8 cellular contexts compared by ENCODE assay signal in the genomic region with DNA sequence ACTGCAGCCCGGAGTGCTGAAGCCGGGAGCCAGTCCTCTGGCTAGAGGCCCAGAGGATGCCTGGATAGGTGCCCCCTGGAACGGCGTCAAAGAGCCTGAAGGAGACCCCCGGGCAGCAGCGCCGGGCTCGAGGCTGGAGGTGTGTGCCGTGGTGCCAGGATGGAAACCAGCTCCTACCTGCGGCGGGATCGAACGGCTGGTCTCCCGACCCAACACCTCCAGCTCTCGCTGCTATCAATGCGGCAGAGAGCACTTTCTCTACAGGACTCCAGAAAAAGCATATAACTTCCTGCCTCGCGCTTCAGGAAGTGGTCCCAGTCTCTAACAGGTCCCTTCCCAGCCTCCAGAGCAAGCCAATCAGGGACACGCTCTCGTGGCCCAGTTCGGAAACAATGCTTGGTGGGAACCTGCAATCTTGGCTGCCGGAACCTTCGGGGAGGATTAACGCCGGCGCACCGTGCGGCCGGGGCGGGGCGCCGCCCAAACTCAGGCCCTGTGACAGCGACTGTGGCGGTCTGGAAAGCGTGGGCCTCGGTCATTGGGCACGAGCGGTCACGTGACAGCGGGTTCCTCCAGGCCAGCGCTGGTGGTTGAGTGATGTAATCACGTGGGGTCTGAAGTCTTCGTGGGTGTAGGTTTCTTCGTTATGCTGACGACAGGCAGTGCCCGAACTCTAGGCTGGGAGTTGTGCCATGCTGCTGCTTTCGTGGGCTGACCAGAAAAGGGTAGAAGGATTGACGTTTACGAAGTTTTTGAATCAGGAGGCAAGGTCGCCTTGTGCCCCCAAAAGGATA. TPM values are rescaled to one million over a fixed set of nuclear protein-coding genes. Genes with fewer than 3 reads are reported as not detected.
DNase-seq lines count a peak whose midpoint lies in the region; ATAC-seq and TF ChIP-seq lines count a peak whose summit lies in the region.

A gene (minus strand): TSS at position 281 of the 794 bp plus-strand sequence. CDS start 430 bp downstream, outside the sequence.

- peak; percentile 92 for ATAC-seq in HG02870 (IDR thresholded peaks at IDR 0.05; ENCODE audit: unreplicated experiment)
- ATAC-seq in heart left ventricle = peak; percentile 98 to 100 (median 98)

- H3K27ac Mint-ChIP-seq in type B pancreatic cell = peak within 1 kb of the TSS; percentile 98

- TF ChIP-seq POLR2A in heart left ventricle (IDR thresholded peaks at IDR 0.05) = peak in 1 of 2 donors; percentile 67

- H3K27me3 Mint-ChIP-seq in type B pancreatic cell = peaks cover 5% of the 10 kb centered on the region

- H3K27ac ChIP-seq in heart left ventricle = peak within 1 kb of the TSS; percentile 72 to 98 (median 90)

- H3K9me3 ChIP-seq in heart left ventricle = no peaks in the 10 kb centered on the region

- WGBS in heart left ventricle, 4 donors = 0 to 3% (median 1%) methylated on average over 9 to 50 of the region's 50 CpGs

- H3K9me3 Mint-ChIP-seq in type B pancreatic cell = peaks cover 7% of the 10 kb centered on the region

- TF ChIP-seq CTCF in GM13976 (IDR thresholded peaks at IDR 0.05; ENCODE audit: borderline replicate concordance, control extremely low read depth, extremely low read depth, insufficient read depth, missing control alignments) = no peak
- no peak for TF ChIP-seq CTCF in heart left ventricle (IDR thresholded peaks at IDR 0.05)
- TF ChIP-seq CTCF in type B pancreatic cell (conservative IDR thresholded peaks at IDR 0.05) = no peak

- peaks cover 0 to 8% (median 0%) of the 10 kb centered on the region in 9 donors for H3K36me3 ChIP-seq in heart left ventricle

- H3K4me1 Mint-ChIP-seq in type B pancreatic cell (ENCODE audit: unreplicated experiment) = peaks cover 19% of the 10 kb centered on the region

- in situ Hi-C loops in GM13976 (cut with MboI; ENCODE audit: low sequenced_read_pairs, unreplicated experiment) = no loop called here

- H3K4me1 ChIP-seq in heart left ventricle = peaks cover 11 to 48% (median 41%) of the 10 kb centered on the region in 12 donors

- no peaks in the 10 kb centered on the region for H3K27me3 ChIP-seq in heart left ventricle

- peak within 1 kb of the TSS; percentile 70 to 98 (median 84) for H3K4me3 ChIP-seq in heart left ventricle

- H3K4me3 Mint-ChIP-seq in type B pancreatic cell = peak within 1 kb of the TSS; percentile 97

- H3K36me3 Mint-ChIP-seq in type B pancreatic cell = peaks cover 10% of the 10 kb centered on the region

- DNase-seq in GM13976 (ENCODE audit: low spot score) = peak; percentile 97
- peak; percentile 100 for DNase-seq in NCI-H146 treated with DMSO at 0.1 percent for 48 hours (lab: John Stamatoyannopoulos, UW; ENCODE audit: unreplicated experiment)
- peak; percentile 99 for DNase-seq in amniotic epithelial cell (ENCODE audit: low read depth)
- peak; percentile 99 to 100 (median 99) for DNase-seq in heart left ventricle
- peak; percentile 99 for DNase-seq in pons (ENCODE audit: low spot score)
- peak; percentile 99 for DNase-seq in type B pancreatic cell (ENCODE audit: extremely low spot score, unreplicated experiment)

- intact Hi-C loops in T-helper 1 cell treated with Interleukin-12 subunit alpha and Interleukin-12 subunit beta and Interleukin-4 antibody, amounts not matched to agents 30 ng/mL and 1 ng/mL, for 36 hours (cut with micrococcal nuclease) = loop anchor here (1.0 to 5.0 kb wide), 15 partner anchors 8 to 1530 kb away; a partner anchor contains a TSS
- intact Hi-C loops in heart left ventricle (cut with DNase I) = loop anchor here in 8 of 10 donors (1.0 to 10.0 kb wide), 6 partner anchors 16 to 100 kb away; a partner anchor contains a TSS

RNA-seq across cellular contexts. Expression of the gene that starts here (rescaled TPM):
- total RNA-seq in T-helper 1 cell treated with Interleukin-12 subunit alpha and Interleukin-12 subunit beta and Interleukin-4 antibody, amounts not matched to agents 30 ng/mL and 1 ng/mL, for 36 hours = 39.2 and 42.0 TPM in 2 replicates
- 10 to 100 TPM; 14.6 to 30.5 (median 21.6) TPM for total RNA-seq in heart left ventricle
- polyA plus RNA-seq in heart left ventricle = 10 to 100 TPM in 1 of 2 donors, 1 to 10 TPM in 1; 4.8 to 24.1 TPM
- 24.4 and 26.0 TPM in 2 replicates for total RNA-seq in type B pancreatic cell (ENCODE audit: low replicate concordance)

Comparison
In these comparisons a context has a peak if more than half of its experiments do, and no peak if none do; other contexts are left out.
1. Peak in every context shown above with its lines: DNase-seq, ATAC-seq, H3K4me3 ChIP-seq and H3K27ac ChIP-seq.